Comparison of ENCODE assay signal across 16 cellular contexts in the genomic region with DNA sequence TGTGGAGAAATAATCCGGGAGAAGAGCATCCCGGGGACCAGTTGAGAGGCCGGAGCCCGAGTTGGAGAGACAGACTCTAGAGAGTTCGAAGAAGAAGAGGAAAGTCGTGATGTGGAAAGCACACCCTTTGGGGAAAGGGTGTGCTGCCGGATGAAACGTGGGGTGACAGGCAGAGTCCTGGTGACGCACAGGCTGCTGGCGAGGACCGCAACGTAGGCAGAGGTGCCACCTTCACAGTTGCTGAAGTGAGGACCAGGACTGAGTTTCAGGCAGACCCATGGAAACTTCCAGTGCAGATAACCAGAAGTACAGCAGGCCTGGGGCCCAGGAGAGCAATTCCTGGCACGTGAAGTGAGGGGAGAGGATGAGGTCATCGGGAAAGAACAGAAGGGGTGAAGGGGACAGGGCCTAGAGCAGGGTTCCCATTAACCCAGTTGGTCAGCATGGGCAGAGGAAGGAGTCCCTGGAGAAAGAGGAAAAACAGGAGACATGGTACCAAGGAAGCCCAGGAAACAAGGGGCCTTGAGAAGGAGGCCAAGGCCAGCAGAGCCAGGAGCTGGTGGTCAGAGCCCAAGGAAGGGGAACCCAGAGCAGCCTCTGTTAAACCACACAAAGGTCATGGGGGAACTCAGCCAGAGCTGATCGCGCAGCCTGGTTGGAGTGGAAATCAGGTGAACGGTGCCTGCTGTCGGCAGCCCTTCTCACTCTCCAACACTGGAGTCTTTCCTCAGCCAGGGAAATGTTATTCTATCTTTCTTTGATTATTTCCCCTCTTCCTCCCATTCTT. TPM values are rescaled to one million over a fixed set of nuclear protein-coding genes. Genes with fewer than 3 reads are reported as not detected.
A peak's percentile ranks its signal among the peaks of the same experiment; 100 is the strongest.
DNase-seq lines count a peak whose midpoint lies in the region; ATAC-seq, FAIRE-seq and TF ChIP-seq lines count a peak whose summit lies in the region.
"Had no signal": no experiment of that assay in that cellular context is flagged by ENCODE, and none has a peak within 500 bp of the region (broad histone marks: within the 10 kb centered on the region; RNA-seq: fewer than 3 reads in every experiment).

No MANE protein-coding gene starts in this region.

- H3K9me3 ChIP-seq in right atrium auricular region (no peaks in the 10 kb centered on the region), HepG2 (ENCODE audit: low read length) (no peaks in the 10 kb centered on the region), tibial nerve (no peaks in the 10 kb centered on the region), MG63 (no peaks in the 10 kb centered on the region)
- H3K9me3 ChIP-seq: body of pancreas, Peyer's patch, transverse colon had no signal

- TF ChIP-seq EP300 in HepG2 (IDR thresholded peaks at IDR 0.05; ENCODE audit: low read depth in 2 of 2, low read length in 2 of 2) (no peak), HepG2 (CRISPR knock-in tag; IDR thresholded peaks at IDR 0.05; ENCODE audit: borderline replicate concordance) (no peak), tibial nerve (IDR thresholded peaks at IDR 0.05) (no peak)

- ATAC-seq in Right ventricle myocardium inferior (no peak), HepG2 (no peak; the same call in 2 of the 3 replicates)
- no peak for ATAC-seq in activated CD8-positive, alpha-beta T cell treated with anti-CD3 and anti-CD28 coated beads for 36 hours
- ATAC-seq: activated T-cell treated with anti-CD3 and anti-CD28 coated beads, Interleukin-2, amount 50 U/mL, for 72 hours; body of pancreas had no signal

- no peak overlapping the region for H3K4me2 ChIP-seq in HepG2 (ENCODE audit: low read depth, low read length)

- no peaks in the 10 kb centered on the region for H3K9me3 Mint-ChIP-seq in activated CD8-positive, alpha-beta T cell treated with anti-CD3 and anti-CD28 coated beads for 36 hours
- H3K9me3 Mint-ChIP-seq in mesothelial cell of epicardium: no peaks in the 10 kb centered on the region
- H3K9me3 Mint-ChIP-seq: activated T-cell treated with anti-CD3 and anti-CD28 coated beads, Interleukin-2, amount 50 U/mL, for 72 hours; nephron progenitor cell had no signal

- H3K4me1 Mint-ChIP-seq in activated CD8-positive, alpha-beta T cell treated with anti-CD3 and anti-CD28 coated beads for 36 hours (ENCODE audit: low read depth): peaks cover 44% of the 10 kb centered on the region
- H3K4me1 Mint-ChIP-seq in mesothelial cell of epicardium: peaks cover 10% of the 10 kb centered on the region

- intact Hi-C loops in Right ventricle myocardium inferior (cut with DNase I): no loop called here
- intact Hi-C loops in activated CD8-positive, alpha-beta T cell treated with anti-CD3 and anti-CD28 coated beads for 36 hours (cut with micrococcal nuclease): no loop called here
- intact Hi-C loops in HepG2 (cut with micrococcal nuclease; ENCODE audit: unreplicated experiment): no loop called here

- TF ChIP-seq RAD21 in HepG2 (CRISPR knock-in tag; IDR thresholded peaks at IDR 0.05): no peak

- no TSS peak for BruUV-seq in HepG2 (replicated peaks; lab: Mats Ljungman, UMichigan)

- no peak overlapping the region for H2AFZ ChIP-seq in HepG2 (ENCODE audit: low read length)

- DNase-seq in Right ventricle myocardium inferior (ENCODE audit: missing footprints) (peak; percentile 59), right atrium auricular region (ENCODE audit: low spot score) (no peak), HepG2 (ENCODE audit: low spot score) (no peak), tibial nerve (ENCODE audit: low spot score in 2 of 2) (no peak), mesothelial cell of epicardium (ENCODE audit: low spot score in 2 of 2, unreplicated experiment in 2 of 2) (no peak), NCI-H1105 (lab: John Stamatoyannopoulos, UW) (no peak), MG63 (no peak)
- no peak for DNase-seq in activated CD8-positive, alpha-beta T cell treated with anti-CD3 and anti-CD28 coated beads for 36 hours
- DNase-seq: activated CD4-positive, CD25-positive, alpha-beta regulatory T cell treated with anti-CD3 and anti-CD28 coated beads, Interleukin-2, amount 50 U/mL, for 72 hours; activated T-cell treated with anti-CD3 and anti-CD28 coated beads, Interleukin-2, amount 50 U/mL, for 72 hours; body of pancreas; Kasumi-1; NCI-H187 treated with DMSO at 0.1 percent for 48 hours; nephron progenitor cell; Peyer's patch; transverse colon had no signal

- H3K36me3 Mint-ChIP-seq in activated CD8-positive, alpha-beta T cell treated with anti-CD3 and anti-CD28 coated beads for 36 hours (ENCODE audit: low read depth): peaks cover 20% of the 10 kb centered on the region
- H3K36me3 Mint-ChIP-seq in mesothelial cell of epicardium: no peaks in the 10 kb centered on the region

- H3K4me1 ChIP-seq in right atrium auricular region (peaks cover 0 to 14% of the 10 kb centered on the region in 2 donors), HepG2 (ENCODE audit: insufficient read depth, low read length) (no peaks in the 10 kb centered on the region), tibial nerve (peaks cover 0 to 34% (median 12%) of the 10 kb centered on the region in 4 donors)
- H3K4me1 ChIP-seq: body of pancreas had no signal

- H3K79me2 ChIP-seq in HepG2 (ENCODE audit: insufficient read depth, low read length): no peaks in the 10 kb centered on the region

- CTCF ChIA-PET in activated CD8-positive, alpha-beta T cell treated with anti-CD3 and anti-CD28 coated beads for 36 hours (lab: Charles Lee): interaction anchor here (2.1 kb wide), 1 partner anchor 150 kb away, joined by 5 read pairs; no protein-coding TSS in a partner anchor
- CTCF ChIA-PET in HepG2 (lab: Yijun Ruan, JAX; ENCODE audit: low intra/inter-chr PET ratio, low total read pairs): no interaction called here

- POLR2A ChIA-PET in activated CD8-positive, alpha-beta T cell treated with anti-CD3 and anti-CD28 coated beads for 36 hours (lab: Charles Lee): interaction anchor here (1.4 kb wide), 1 partner anchor 9 kb away, joined by 8 read pairs; no protein-coding TSS in a partner anchor
- POLR2A ChIA-PET in HepG2 (lab: Yijun Ruan, JAX): no interaction called here

- TF ChIP-seq POLR2A in HepG2 (IDR thresholded peaks at IDR 0.05; ENCODE audit: insufficient read depth in 1 of 2, low read depth in 2 of 2, low read length in 2 of 2) (no peak), tibial nerve (IDR thresholded peaks at IDR 0.05) (no peak)

- H3K27me3 Mint-ChIP-seq in activated CD8-positive, alpha-beta T cell treated with anti-CD3 and anti-CD28 coated beads for 36 hours: no peaks in the 10 kb centered on the region
- no peaks in the 10 kb centered on the region for H3K27me3 Mint-ChIP-seq in mesothelial cell of epicardium (ENCODE audit: low read depth)

- TF ChIP-seq CTCF in right atrium auricular region (IDR thresholded peaks at IDR 0.05) (no peak), HepG2 (CRISPR knock-in tag; IDR thresholded peaks at IDR 0.05) (no peak), tibial nerve (IDR thresholded peaks at IDR 0.05) (no peak), mesothelial cell of epicardium (IDR thresholded peaks at IDR 0.05; ENCODE audit: unreplicated experiment) (no peak)
- no peak for TF ChIP-seq CTCF in activated CD8-positive, alpha-beta T cell treated with anti-CD3 and anti-CD28 coated beads for 36 hours (IDR thresholded peaks at IDR 0.05)

- H3K27me3 ChIP-seq in right atrium auricular region (no peaks in the 10 kb centered on the region), HepG2 (ENCODE audit: control insufficient read depth in 1 of 2, insufficient read depth in 2 of 2, low read length in 2 of 2) (peaks cover 6 to 57% of the 10 kb centered on the region in 2 experiments; a peak in 4 of 5 replicates), tibial nerve (no peaks in the 10 kb centered on the region), MG63 (no peaks in the 10 kb centered on the region)
- H3K27me3 ChIP-seq: body of pancreas, Peyer's patch, transverse colon had no signal

- no peak overlapping the region for H3K9ac ChIP-seq in HepG2 (ENCODE audit: insufficient read depth, low read depth, low read length)

- H3K36me3 ChIP-seq in right atrium auricular region: no peaks in the 10 kb centered on the region
- no peaks in the 10 kb centered on the region for H3K36me3 ChIP-seq in HepG2 (replicated peaks in 1 of 2; ENCODE audit: control insufficient read depth in 1 of 2, insufficient read depth in 2 of 2, low read length in 2 of 2)
- H3K36me3 ChIP-seq in tibial nerve: peaks cover 0 to 3% (median 0%) of the 10 kb centered on the region in 3 donors
- no peaks in the 10 kb centered on the region for H3K36me3 ChIP-seq in MG63
- H3K36me3 ChIP-seq: Peyer's patch, transverse colon had no signal

- WGBS in HepG2 (ENCODE audit: low lambda C conversion rate): 60% methylated on average over 18 of the region's 18 CpGs
- 68% methylated on average over 18 of the region's 18 CpGs for WGBS in tibial nerve, 2 donors

- no peak for FAIRE-seq in HepG2 (lab: Jason Lieb, UNC)

- H3K27ac ChIP-seq in right atrium auricular region: no peak overlapping the region
- H3K27ac ChIP-seq in HepG2 (ENCODE audit: extremely low read length, insufficient read depth, low read length): no peak overlapping the region
- H3K27ac ChIP-seq in tibial nerve: peak overlapping the region in 3 of 4 donors; percentile 16 to 54 (median 31)
- H3K27ac ChIP-seq: body of pancreas, transverse colon had no signal

- H3K27ac Mint-ChIP-seq in activated CD8-positive, alpha-beta T cell treated with anti-CD3 and anti-CD28 coated beads for 36 hours: peak overlapping the region; percentile 50
- H3K27ac Mint-ChIP-seq in mesothelial cell of epicardium: no peak overlapping the region
- H3K27ac Mint-ChIP-seq: nephron progenitor cell had no signal

- no peak overlapping the region for H3K4me3 Mint-ChIP-seq in activated CD8-positive, alpha-beta T cell treated with anti-CD3 and anti-CD28 coated beads for 36 hours
- no peak overlapping the region for H3K4me3 Mint-ChIP-seq in mesothelial cell of epicardium
- H3K4me3 Mint-ChIP-seq: activated T-cell treated with anti-CD3 and anti-CD28 coated beads, Interleukin-2, amount 50 U/mL, for 72 hours; nephron progenitor cell had no signal

- H3K4me3 ChIP-seq in right atrium auricular region (no peak overlapping the region), HepG2 (replicated peaks in 1 of 3; ENCODE audit: insufficient read depth in 1 of 3, low read depth in 2 of 3, low read length in 3 of 3) (no peak overlapping the region), tibial nerve (no peak overlapping the region), MG63 (no peak overlapping the region)
- H3K4me3 ChIP-seq: body of pancreas, Peyer's patch, transverse colon had no signal

- H4K20me1 ChIP-seq in HepG2 (ENCODE audit: insufficient read depth, low read length): no peaks in the 10 kb centered on the region

- in situ Hi-C loops in HepG2 (cut with HindIII; ENCODE audit: extremely low pct_ligation_motif_present, low pct_unique_long_range_greater_than_20kb): no loop called here

RNA-seq across cellular contexts. Expression of gene RASSF2, which starts 17.6 kb away (rescaled TPM):
- total RNA-seq in Right ventricle myocardium inferior (4.5 TPM), right atrium auricular region (10 to 100 TPM in 1 of 2 donors, 1 to 10 TPM in 1; 5.7 to 10.3 TPM), HepG2 (2016; rRNA removed; fragmentation: Illumina TruSeq; extraction: Trizol) (0.53 and 0.83 TPM in 2 replicates), tibial nerve (10 to 100 TPM; 28.2 to 48.8 (median 32.7) TPM), mesothelial cell of epicardium (6.7 to 7.5 TPM (median 6.8 TPM) in 3 replicates)
- 10 to 100 TPM; 33.7 to 36.2 TPM for total RNA-seq in activated CD8-positive, alpha-beta T cell treated with anti-CD3 and anti-CD28 coated beads for 36 hours
- under 0.01 and 0.09 TPM in 2 replicates for total RNA-seq in HepG2 (2016; cell fraction: cytosol; rRNA removed; fragmentation: Illumina TruSeq; extraction: Trizol; ENCODE audit: low read depth)
- total RNA-seq in HepG2 (2016; cell fraction: insoluble cytoplasmic fraction; rRNA removed; fragmentation: Illumina TruSeq; extraction: Trizol): 0.61 and 0.86 TPM in 2 replicates
- total RNA-seq in HepG2 (2016; cell fraction: membrane; rRNA removed; fragmentation: Illumina TruSeq; extraction: Trizol): 0.25 and 0.31 TPM in 2 replicates
- total RNA-seq in HepG2 (2016; cell fraction: nucleus; rRNA removed; fragmentation: Illumina TruSeq; extraction: Trizol): 0.19 and 0.44 TPM in 2 replicates
- polyA plus RNA-seq in HepG2 (2011; rRNA removed): 0.09 and 0.16 TPM in 2 replicates
- 0.09 and 0.10 TPM in 2 replicates for polyA plus RNA-seq in HepG2 (2011; cell fraction: cytosol; rRNA removed)
- polyA plus RNA-seq in HepG2 (2011; cell fraction: nucleus; rRNA removed): 0.11 and 0.19 TPM in 2 replicates
- polyA plus RNA-seq in HepG2 (2012): 0.05 and 0.08 TPM in 2 replicates
- 0.06 and 0.08 TPM in 2 replicates for polyA plus RNA-seq in HepG2 (2016; cell fraction: cytosol; fragmentation: Illumina TruSeq; extraction: Trizol; ENCODE audit: low read depth)
- 0.59 and 0.73 TPM in 2 replicates for polyA plus RNA-seq in HepG2 (2016; cell fraction: insoluble cytoplasmic fraction; fragmentation: Illumina TruSeq; extraction: Trizol; ENCODE audit: low read depth)
- polyA plus RNA-seq in HepG2 (2016; cell fraction: membrane; fragmentation: Illumina TruSeq; extraction: Trizol; ENCODE audit: low read depth): 0.10 and 0.11 TPM in 2 replicates
- 0.48 and 0.55 TPM in 2 replicates for polyA plus RNA-seq in HepG2 (2016; cell fraction: nucleus; fragmentation: Illumina TruSeq; extraction: Trizol; ENCODE audit: insufficient read depth, low read depth)
- 0.06 TPM in 1 of 2 replicates, not detected in the other for polyA minus RNA-seq in HepG2 (2011; rRNA and poly(A)+ RNA removed; ENCODE audit: low replicate concordance)
- 0.10 TPM in 1 of 2 replicates, not detected in the other for polyA minus RNA-seq in HepG2 (2011; cell fraction: cytosol; rRNA and poly(A)+ RNA removed)
- polyA minus RNA-seq in HepG2 (2011; cell fraction: nucleus; rRNA and poly(A)+ RNA removed): 0.12 and 0.13 TPM in 2 replicates
- total RNA-seq in MG63 (2014; rRNA removed; shearing (Covaris generic); ENCODE audit: low replicate concordance): 6.2 and 6.3 TPM in 2 replicates

Comparison
In these comparisons a context has a peak if more than half of its experiments do, and no peak if none do; other contexts are left out.
1. H3K27ac ChIP-seq: peak in tibial nerve (3 of 4); none in right atrium auricular region (0 of 2) and HepG2 (single experiment).